1 cellular context compared by ENCODE assay signal in genomic region chr14:100545359-100545758, GRCh38.
TF ChIP-seq lines count a peak whose summit lies in the region.

No MANE protein-coding gene starts in this region.

TF ChIP-seq in H1, 55 proteins besides CTCF, POLR2A, EP300 and RAD21:
- TF ChIP-seq ATF2 (IDR thresholded peaks at IDR 0.05; ENCODE audit: low read length) (no peak), EZH2 (IDR thresholded peaks at IDR 0.05; ENCODE audit: low read depth, low read length, severe bottlenecking) (peak; percentile 13)
TF ChIP-seq in H1: peak in this region for 1.
